18 cellular contexts compared by ENCODE assay signal in the genomic region with DNA sequence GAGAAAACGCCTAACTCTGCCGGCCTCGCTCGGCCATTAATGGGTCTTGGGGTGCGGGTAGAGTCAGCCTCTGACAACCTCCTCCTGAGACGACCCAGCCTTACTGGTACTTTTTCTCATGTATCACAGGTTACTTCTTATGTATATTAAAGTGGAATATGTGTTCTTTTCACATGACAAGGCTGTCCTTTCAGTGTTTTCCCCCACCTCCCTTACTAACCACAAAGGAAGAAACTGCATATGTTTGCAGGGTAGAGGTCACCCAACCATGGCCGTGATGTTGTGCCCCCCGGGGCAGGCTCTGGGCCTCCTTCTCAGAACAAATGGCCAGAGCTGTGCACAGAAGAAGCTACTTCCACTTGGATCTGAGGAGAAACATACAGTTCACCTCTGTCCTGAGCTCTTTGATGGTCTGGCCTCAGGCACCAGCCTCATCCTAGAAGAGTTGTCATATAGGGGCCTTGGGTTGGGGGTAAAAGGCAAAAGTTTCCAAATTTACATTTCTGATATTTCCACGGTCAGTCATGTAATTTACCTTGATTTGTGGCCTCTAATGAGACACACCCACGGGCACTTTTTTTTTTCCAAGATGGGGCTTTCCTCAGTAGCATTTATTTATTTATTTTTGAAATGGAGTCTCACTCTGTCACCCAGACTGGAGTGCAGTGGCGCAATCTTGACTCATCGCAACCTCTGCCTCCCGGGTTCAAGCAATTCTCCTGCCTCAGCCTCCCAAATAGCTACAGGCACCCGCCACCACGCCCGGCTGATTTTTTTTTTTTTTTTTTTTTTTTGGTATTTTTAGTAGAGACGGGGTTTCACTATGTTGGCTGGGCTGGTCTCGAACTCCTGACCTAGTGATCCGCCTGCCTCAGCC. TPM values are rescaled to one million over a fixed set of nuclear protein-coding genes. Genes with fewer than 3 reads are reported as not detected.
A peak's percentile ranks its signal among the peaks of the same experiment; 100 is the strongest.
DNase-seq lines count a peak whose midpoint lies in the region; ATAC-seq and TF ChIP-seq lines count a peak whose summit lies in the region.
"Had no signal": no experiment of that assay in that cellular context is flagged by ENCODE, and none has a peak within 500 bp of the region (broad histone marks: within the 10 kb centered on the region; RNA-seq: fewer than 3 reads in every experiment).

No MANE protein-coding gene starts in this region.

- no peak for ATAC-seq in activated T-cell treated with anti-CD3 and anti-CD28 coated beads, Interleukin-2, amount 50 U/mL, for 72 hours (replicated peaks in 1 of 2)
- ATAC-seq in upper lobe of left lung (ENCODE audit: low FRiP score in 2 of 2) (no peak), foreskin keratinocyte (no peak), HG03108 (IDR thresholded peaks at IDR 0.05; ENCODE audit: unreplicated experiment) (no peak)
- ATAC-seq: activated naive CD4-positive, alpha-beta T cell treated with anti-CD3 and anti-CD28 coated beads, Interleukin-2, amount 50 U/mL, for 72 hours; HCT116; pancreas had no signal

- TF ChIP-seq EP300 in upper lobe of left lung (IDR thresholded peaks at IDR 0.05) = no peak

- no peak overlapping the region for H3K27ac ChIP-seq in HUES64 (ENCODE audit: low read depth, low read length)
- no peak overlapping the region for H3K27ac ChIP-seq in duodenal mucosa (ENCODE audit: low read depth, low read length)
- peak overlapping the region in 1 of 4 donors; percentile 80 for H3K27ac ChIP-seq in upper lobe of left lung
- no peak overlapping the region for H3K27ac ChIP-seq in foreskin keratinocyte
- H3K27ac ChIP-seq: pancreas, SJCRH30 had no signal

- no peak for TF ChIP-seq POLR2A in upper lobe of left lung (IDR thresholded peaks at IDR 0.05)

- H3K9me3 ChIP-seq in HUES64 (ENCODE audit: insufficient read depth, low read depth, low read length) (no peaks in the 10 kb centered on the region), duodenal mucosa (ENCODE audit: control insufficient read depth in 1 of 2, low read length in 2 of 2) (no peaks in the 10 kb centered on the region), upper lobe of left lung (no peaks in the 10 kb centered on the region)
- H3K9me3 ChIP-seq: pancreas, SJCRH30, stomach had no signal

- H3K36me3 Mint-ChIP-seq in activated T-cell treated with anti-CD3 and anti-CD28 coated beads, Interleukin-2, amount 50 U/mL, for 72 hours (ENCODE audit: insufficient read depth in 2 of 2) = no peaks in the 10 kb centered on the region
- H3K36me3 Mint-ChIP-seq in activated T-cell treated with anti-CD3 and anti-CD28 coated beads, Interleukin-2, amount 50 U/mL, for 24 hours (ENCODE audit: low read depth) = no peaks in the 10 kb centered on the region
- H3K36me3 Mint-ChIP-seq: activated naive CD4-positive, alpha-beta T cell treated with anti-CD3 and anti-CD28 coated beads, Interleukin-2, amount 50 U/mL, for 72 hours had no signal

- WGBS in HUES64 = 77% methylated on average over 14 of the region's 19 CpGs
- WGBS in upper lobe of left lung, 2 donors = 70 to 74% methylated on average over 19 of the region's 19 CpGs

- no peaks in the 10 kb centered on the region for H3K9me3 Mint-ChIP-seq in activated T-cell treated with anti-CD3 and anti-CD28 coated beads, Interleukin-2, amount 50 U/mL, for 72 hours
- no peaks in the 10 kb centered on the region for H3K9me3 Mint-ChIP-seq in activated T-cell treated with anti-CD3 and anti-CD28 coated beads, Interleukin-2, amount 50 U/mL, for 24 hours
- H3K9me3 Mint-ChIP-seq: activated naive CD4-positive, alpha-beta T cell treated with anti-CD3 and anti-CD28 coated beads, Interleukin-2, amount 50 U/mL, for 72 hours had no signal

- no peak for DNase-seq in activated T-cell treated with anti-CD3 and anti-CD28 coated beads, Interleukin-2, amount 50 U/mL, for 72 hours
- no peak for DNase-seq in activated T-cell treated with anti-CD3 and anti-CD28 coated beads, Interleukin-2, amount 50 U/mL, for 24 hours
- DNase-seq in upper lobe of left lung (no peak), foreskin keratinocyte (no peak), HK-2 (ENCODE audit: unreplicated experiment) (no peak)
- DNase-seq: activated CD4-positive, alpha-beta T cell treated with anti-CD3 and anti-CD28 coated beads for 48 hours; foreskin melanocyte; NCI-H510A treated with DMSO at 0.1 percent for 48 hours; SJCRH30; stomach had no signal

- peaks cover 40% of the 10 kb centered on the region for H3K4me1 Mint-ChIP-seq in activated T-cell treated with anti-CD3 and anti-CD28 coated beads, Interleukin-2, amount 50 U/mL, for 72 hours (ENCODE audit: low read depth)
- peaks cover 40% of the 10 kb centered on the region for H3K4me1 Mint-ChIP-seq in activated T-cell treated with anti-CD3 and anti-CD28 coated beads, Interleukin-2, amount 50 U/mL, for 24 hours (ENCODE audit: low read depth)

- H3K4me1 ChIP-seq in HUES64 (ENCODE audit: insufficient read depth, low read length) (peaks cover 16% of the 10 kb centered on the region; the same call in 1 of the 2 replicates), duodenal mucosa (ENCODE audit: control insufficient read depth in 1 of 2, insufficient read depth in 2 of 2, low read length in 2 of 2) (peaks cover 25 to 30% of the 10 kb centered on the region in 2 donors), upper lobe of left lung (peaks cover 0 to 22% (median 4%) of the 10 kb centered on the region in 4 donors), foreskin keratinocyte (no peaks in the 10 kb centered on the region)
- H3K4me1 ChIP-seq: pancreas had no signal

- H3K4me3 Mint-ChIP-seq in activated T-cell treated with anti-CD3 and anti-CD28 coated beads, Interleukin-2, amount 50 U/mL, for 72 hours = peak overlapping the region; percentile 29 to 67
- H3K4me3 Mint-ChIP-seq in activated T-cell treated with anti-CD3 and anti-CD28 coated beads, Interleukin-2, amount 50 U/mL, for 24 hours = no peak overlapping the region

- no peak for TF ChIP-seq CTCF in upper lobe of left lung (IDR thresholded peaks at IDR 0.05)
- no peak for TF ChIP-seq CTCF in foreskin keratinocyte (conservative IDR thresholded peaks at IDR 0.05)

- H3K27ac Mint-ChIP-seq in activated T-cell treated with anti-CD3 and anti-CD28 coated beads, Interleukin-2, amount 50 U/mL, for 72 hours = no peak overlapping the region
- H3K27ac Mint-ChIP-seq in activated T-cell treated with anti-CD3 and anti-CD28 coated beads, Interleukin-2, amount 50 U/mL, for 24 hours = no peak overlapping the region
- H3K27ac Mint-ChIP-seq: activated naive CD4-positive, alpha-beta T cell treated with anti-CD3 and anti-CD28 coated beads, Interleukin-2, amount 50 U/mL, for 72 hours had no signal

- H3K9ac ChIP-seq in HUES64 (ENCODE audit: low read depth, low read length) = no peak overlapping the region
- H3K9ac ChIP-seq in duodenal mucosa (ENCODE audit: low read depth in 1 of 2, low read length in 2 of 2) = no peak overlapping the region

- H3K27me3 Mint-ChIP-seq in activated T-cell treated with anti-CD3 and anti-CD28 coated beads, Interleukin-2, amount 50 U/mL, for 72 hours (ENCODE audit: low read depth) = peaks cover 13% of the 10 kb centered on the region
- H3K27me3 Mint-ChIP-seq in activated T-cell treated with anti-CD3 and anti-CD28 coated beads, Interleukin-2, amount 50 U/mL, for 24 hours = peaks cover 17% of the 10 kb centered on the region

- peaks cover 33% of the 10 kb centered on the region for H3K27me3 ChIP-seq in HUES64 (ENCODE audit: insufficient read depth, low read length)
- H3K27me3 ChIP-seq in duodenal mucosa (ENCODE audit: control insufficient read depth in 1 of 2, insufficient read depth in 2 of 2, low read length in 2 of 2) = no peaks in the 10 kb centered on the region
- H3K27me3 ChIP-seq in upper lobe of left lung = peaks cover 0 to 6% (median 0%) of the 10 kb centered on the region in 4 donors
- peaks cover 9% of the 10 kb centered on the region for H3K27me3 ChIP-seq in foreskin keratinocyte
- H3K27me3 ChIP-seq: pancreas, SJCRH30 had no signal

- peak overlapping the region; percentile 62; the same call in 1 of the 2 replicates for H3K4me3 ChIP-seq in HUES64 (ENCODE audit: low read length)
- peak overlapping the region; percentile 47 to 62 for H3K4me3 ChIP-seq in duodenal mucosa (ENCODE audit: low read depth in 1 of 2, low read length in 2 of 2)
- H3K4me3 ChIP-seq in upper lobe of left lung = peak overlapping the region in 3 of 4 donors; percentile 43 to 60 (median 56)
- H3K4me3 ChIP-seq: SJCRH30 had no signal

- H3K36me3 ChIP-seq in HUES64 (ENCODE audit: insufficient read depth, low read length) (no peaks in the 10 kb centered on the region), duodenal mucosa (ENCODE audit: control insufficient read depth in 1 of 2, insufficient read depth in 2 of 2, low read length in 2 of 2) (no peaks in the 10 kb centered on the region), upper lobe of left lung (no peaks in the 10 kb centered on the region)
- H3K36me3 ChIP-seq: pancreas, SJCRH30, stomach had no signal

RNA-seq across cellular contexts. Expression of a gene that starts 1.9 kb away (rescaled TPM):
- total RNA-seq in activated T-cell treated with anti-CD3 and anti-CD28 coated beads, Interleukin-2, amount 50 U/mL, for 72 hours = under 1 TPM; 0.46 to 0.50 TPM
- polyA plus RNA-seq in HUES64 (2013, experiment 1 of 2) = 0.75 TPM
- polyA plus RNA-seq in HUES64 (2013, experiment 2 of 2) = 1.2 TPM
- total RNA-seq in upper lobe of left lung = 10 to 100 TPM in 1 of 6 donors, 1 to 10 TPM in 5; 3.2 to 11.6 (median 4.1) TPM
- 0.07 TPM in 1 of 2 replicates, not detected in the other for total RNA-seq in foreskin keratinocyte
- polyA plus RNA-seq in foreskin keratinocyte = 0.07 TPM in 1 of 2 replicates, not detected in the other
- total RNA-seq: dermis microvascular lymphatic vessel endothelial cell, MCF 10A, SJCRH30 had no signal

RNA-seq across cellular contexts. Expression of a gene that starts 31.2 kb away (rescaled TPM):
- 1,000 to 10,000 TPM; 2,946 to 2,967 TPM for total RNA-seq in activated T-cell treated with anti-CD3 and anti-CD28 coated beads, Interleukin-2, amount 50 U/mL, for 72 hours
- polyA plus RNA-seq in HUES64 (2013, experiment 1 of 2) = 2,173 TPM
- polyA plus RNA-seq in HUES64 (2013, experiment 2 of 2) = 2,339 TPM
- 1,000 to 10,000 TPM in 4 of 6 donors, 100 to 1,000 TPM in 2; 332 to 2,261 (median 1,214) TPM for total RNA-seq in upper lobe of left lung
- total RNA-seq in foreskin keratinocyte = 2,335 and 2,620 TPM in 2 replicates
- polyA plus RNA-seq in foreskin keratinocyte = 3,852 and 3,967 TPM in 2 replicates
